In genomic region chr2:239822146-239822945, GRCh38 we compare ENCODE assay signal across 14 cellular contexts.
DNase-seq lines count a peak whose midpoint lies in the region; ATAC-seq and TF ChIP-seq lines count a peak whose summit lies in the region.
"Had no signal": no experiment of that assay in that cellular context is flagged by ENCODE, and none has a peak within 500 bp of the region (broad histone marks: within the 10 kb centered on the region; RNA-seq: fewer than 3 reads in every experiment).

No MANE protein-coding gene starts in this region.

- H2AK5ac ChIP-seq in neuronal stem cell (ENCODE audit: low read depth, low read length), result no peak overlapping the region

- H3K23ac ChIP-seq in neuronal stem cell (ENCODE audit: low read depth, low read length, poor library complexity), result no peak overlapping the region

- POLR2A ChIA-PET in GM10248 (lab: Yijun Ruan, JAX), result no interaction called here

- no peak overlapping the region for H3K4ac ChIP-seq in neuronal stem cell (ENCODE audit: low read length)

- DNase-seq in activated T-cell treated with anti-CD3 and anti-CD28 coated beads for 24 hours (ENCODE audit: low read depth), result peak; percentile 8
- no peak for DNase-seq in activated T-cell treated with anti-CD3 and anti-CD28 coated beads, Interleukin-2, amount 50 U/mL, for 1 hour
- DNase-seq in H7, result peak; percentile 15
- DNase-seq in activated T-cell treated with anti-CD3 and anti-CD28 coated beads, Interleukin-2, amount 50 U/mL, for 48 hours, result peak; percentile 36 to 39
- DNase-seq in sciatic nerve (ENCODE audit: low spot score), result peak; percentile 32
- no peak for DNase-seq in foreskin fibroblast
- no peak for DNase-seq in neuronal stem cell (ENCODE audit: low spot score)
- no peak for DNase-seq in GM10248 (ENCODE audit: extremely low spot score)
- DNase-seq: KBM-7, NCI-H1417 treated with DMSO at 0.1 percent for 48 hours, NCI-H226 had no signal

- H2BK120ac ChIP-seq in neuronal stem cell (ENCODE audit: low read depth, low read length), result no peak overlapping the region

- no peak overlapping the region for H2BK15ac ChIP-seq in neuronal stem cell (ENCODE audit: low read length)

- no peaks in the 10 kb centered on the region for H3K27me3 ChIP-seq in H7 (ENCODE audit: control insufficient read depth, insufficient read depth, low read length)
- no peaks in the 10 kb centered on the region for H3K27me3 ChIP-seq in neuronal stem cell (ENCODE audit: control insufficient read depth in 3 of 3, insufficient read depth in 3 of 3, low read depth in 1 of 3, low read length in 3 of 3)

- no peak overlapping the region for H3K27ac ChIP-seq in neuronal stem cell (replicated peaks; ENCODE audit: low read length)
- H3K27ac ChIP-seq: heart right ventricle, prostate gland had no signal

- ATAC-seq in sciatic nerve, result no peak
- ATAC-seq: esophagus mucosa, heart right ventricle had no signal

- no peak overlapping the region for H3K4me3 ChIP-seq in H7 (ENCODE audit: insufficient read depth, low read depth, low read length)
- H3K4me3 ChIP-seq in foreskin fibroblast (ENCODE audit: low read depth in 1 of 2, low read length in 2 of 2), result no peak overlapping the region
- H3K4me3 ChIP-seq in neuronal stem cell (ENCODE audit: low read length in 2 of 2), result no peak overlapping the region
- H3K4me3 ChIP-seq: heart right ventricle, prostate gland had no signal

- TF ChIP-seq CTCF in foreskin fibroblast (IDR thresholded peaks at IDR 0.05; ENCODE audit: low read depth, low read length) (no peak), GM10248 (IDR thresholded peaks at IDR 0.05; ENCODE audit: control extremely low read depth, extremely low read depth, low read depth, missing control alignments) (no peak)

- no peak overlapping the region for H3K14ac ChIP-seq in neuronal stem cell (ENCODE audit: low read length)

- no peak overlapping the region for H2BK5ac ChIP-seq in neuronal stem cell (ENCODE audit: low read length)

- H4K91ac ChIP-seq in neuronal stem cell (ENCODE audit: low read depth, low read length, poor library complexity), result no peak overlapping the region

- H3K9me3 ChIP-seq in neuronal stem cell (replicated peaks in 1 of 2; ENCODE audit: control insufficient read depth in 2 of 2, insufficient read depth in 1 of 2, low read depth in 1 of 2, low read length in 2 of 2), result peaks cover 0 to 2% of the 10 kb centered on the region in 2 donors
- H3K9me3 ChIP-seq: heart right ventricle, prostate gland had no signal

- intact Hi-C loops in sciatic nerve (cut with DNase I), result no loop called here

- no peak overlapping the region for H4K8ac ChIP-seq in neuronal stem cell (ENCODE audit: low read depth, low read length)

- H3K18ac ChIP-seq in neuronal stem cell (ENCODE audit: low read length), result no peak overlapping the region

- no peak overlapping the region for H2BK12ac ChIP-seq in neuronal stem cell (ENCODE audit: low read length)

- no CpG with 5 or more reads among the region's 16 CpGs for WGBS in neuronal stem cell (ENCODE audit: extremely low coverage in 2 of 2, insufficient read length in 2 of 2, insufficient replicate concordance in 1 of 2), 2 donors

- CTCF ChIA-PET in GM10248 (lab: Yijun Ruan, JAX), result no interaction called here

- no peak overlapping the region for H3K9ac ChIP-seq in neuronal stem cell (ENCODE audit: low read depth, low read length, poor library complexity)

- no peak overlapping the region for H3K4me2 ChIP-seq in neuronal stem cell (ENCODE audit: insufficient read depth, low read length, poor library complexity, severe bottlenecking)

- H3K36me3 ChIP-seq in H7 (replicated peaks; ENCODE audit: control insufficient read depth, insufficient read depth, low read length), result no peaks in the 10 kb centered on the region
- no peaks in the 10 kb centered on the region for H3K36me3 ChIP-seq in neuronal stem cell (replicated peaks in 1 of 2; ENCODE audit: control insufficient read depth in 2 of 2, insufficient read depth in 2 of 2, low read length in 2 of 2)
- H3K36me3 ChIP-seq: heart right ventricle, prostate gland had no signal

- no peaks in the 10 kb centered on the region for H3K79me1 ChIP-seq in neuronal stem cell (ENCODE audit: low read depth, low read length)

- H3K4me1 ChIP-seq in neuronal stem cell (ENCODE audit: control insufficient read depth in 2 of 2, insufficient read depth in 1 of 2, low read depth in 1 of 2, low read length in 2 of 2), result peaks cover 0 to 8% of the 10 kb centered on the region in 2 donors
- H3K4me1 ChIP-seq: heart right ventricle, prostate gland had no signal

- no peak overlapping the region for H2AFZ ChIP-seq in neuronal stem cell (ENCODE audit: low read length)

Comparison
In these comparisons a context has a peak if more than half of its experiments do, and no peak if none do; other contexts are left out.
1. DNase-seq: peak in activated T-cell treated with anti-CD3 and anti-CD28 coated beads for 24 hours (single experiment), H7 (single experiment), activated T-cell treated with anti-CD3 and anti-CD28 coated beads, Interleukin-2, amount 50 U/mL, for 48 hours (2 of 2) and sciatic nerve (single experiment); none in activated T-cell treated with anti-CD3 and anti-CD28 coated beads, Interleukin-2, amount 50 U/mL, for 1 hour (single experiment), foreskin fibroblast (0 of 2), neuronal stem cell (single experiment) and GM10248 (single experiment).